In genomic region chr6:19452495-19452894, GRCh38 we compare ENCODE assay signal across 28 cellular contexts.
DNase-seq lines count a peak whose midpoint lies in the region; ATAC-seq and TF ChIP-seq lines count a peak whose summit lies in the region.
"Had no signal": no experiment of that assay in that cellular context is flagged by ENCODE, and none has a peak within 500 bp of the region (broad histone marks: within the 10 kb centered on the region; RNA-seq: fewer than 3 reads in every experiment).

No MANE protein-coding gene starts in this region.

- intact Hi-C loops in naive thymus-derived CD4-positive, alpha-beta T cell (cut with micrococcal nuclease) = no loop called here

- no peak overlapping the region for H3K4me3 ChIP-seq in astrocyte of the spinal cord (ENCODE audit: low read depth, low read length)
- no peak overlapping the region for H3K4me3 ChIP-seq in naive thymus-derived CD4-positive, alpha-beta T cell (ENCODE audit: low read length)
- H3K4me3 ChIP-seq: adrenal gland, psoas muscle had no signal

- no peaks in the 10 kb centered on the region for H3K27me3 Mint-ChIP-seq in naive thymus-derived CD4-positive, alpha-beta T cell
- no peaks in the 10 kb centered on the region for H3K27me3 Mint-ChIP-seq in activated naive CD8-positive, alpha-beta T cell treated with anti-CD3 and anti-CD28 coated beads for 36 hours
- H3K27me3 Mint-ChIP-seq: activated CD4-positive, alpha-beta T cell treated with anti-CD3 and anti-CD28 coated beads, Interleukin-2, amount 10 ng/mL, durations not matched to agents 7 days and 5 days; naive B cell; stimulated activated naive CD8-positive, alpha-beta T cell treated with anti-CD3 and anti-CD28 coated beads, Interleukin-15, Interleukin-2, amounts not matched to agents 100 ng/mL and 50 ng/mL, for 24 hours had no signal

- peak; percentile 45 for DNase-seq in NCI-H82 (lab: John Stamatoyannopoulos, UW)
- no peak for DNase-seq in NCI-H82 treated with DMSO at 0.1 percent for 48 hours (lab: John Stamatoyannopoulos, UW; ENCODE audit: unreplicated experiment)
- DNase-seq in astrocyte of the spinal cord (ENCODE audit: low read depth, low spot score) = no peak
- peak; percentile 16 for DNase-seq in iPS DF 4.7 (ENCODE audit: extremely low read depth, low spot score)
- no peak for DNase-seq in naive thymus-derived CD4-positive, alpha-beta T cell
- no peak for DNase-seq in left lobe of liver (ENCODE audit: low spot score)
- no peak for DNase-seq in activated naive CD8-positive, alpha-beta T cell treated with anti-CD3 and anti-CD28 coated beads for 36 hours
- DNase-seq: activated CD4-positive, alpha-beta T cell treated with anti-CD3 and anti-CD28 coated beads, Interleukin-2, amount 10 ng/mL, durations not matched to agents 7 days and 5 days; activated naive CD4-positive, alpha-beta T cell; activated T-cell treated with anti-CD3 and anti-CD28 coated beads, Interleukin-2, amount 50 U/mL, for 48 hours; adrenal gland; AML-193; CD8-positive, alpha-beta T cell; head of caudate nucleus; immature natural killer cell; MM.1S; naive B cell; NCI-H1417; NCI-H510A treated with DMSO at 0.1 percent for 48 hours; occipital lobe; psoas muscle; SW 1271; T1000 had no signal

- POLR2A ChIA-PET in naive thymus-derived CD4-positive, alpha-beta T cell (lab: Charles Lee) = no interaction called here

- no peak overlapping the region for H3K4me3 Mint-ChIP-seq in naive thymus-derived CD4-positive, alpha-beta T cell
- H3K4me3 Mint-ChIP-seq in activated naive CD8-positive, alpha-beta T cell treated with anti-CD3 and anti-CD28 coated beads for 36 hours = no peak overlapping the region
- H3K4me3 Mint-ChIP-seq: activated CD4-positive, alpha-beta T cell treated with anti-CD3 and anti-CD28 coated beads, Interleukin-2, amount 10 ng/mL, durations not matched to agents 7 days and 5 days; CD8-positive, alpha-beta T cell; immature natural killer cell; mesothelial cell of epicardium; naive B cell; stimulated activated naive CD8-positive, alpha-beta T cell treated with anti-CD3 and anti-CD28 coated beads, Interleukin-15, Interleukin-2, amounts not matched to agents 100 ng/mL and 50 ng/mL, for 24 hours had no signal

- no peak for ATAC-seq in naive thymus-derived CD4-positive, alpha-beta T cell
- no peak for ATAC-seq in HG03439 (IDR thresholded peaks at IDR 0.05; ENCODE audit: unreplicated experiment)
- ATAC-seq in left lobe of liver = no peak
- ATAC-seq: CD8-positive, alpha-beta T cell; psoas muscle had no signal

- no peaks in the 10 kb centered on the region for H3K4me1 ChIP-seq in naive thymus-derived CD4-positive, alpha-beta T cell (ENCODE audit: control insufficient read depth in 2 of 2, insufficient read depth in 2 of 2, low read length in 2 of 2)
- H3K4me1 ChIP-seq: adrenal gland, psoas muscle had no signal

- H3K9me3 ChIP-seq in naive thymus-derived CD4-positive, alpha-beta T cell (ENCODE audit: control insufficient read depth in 2 of 3, low read length in 3 of 3) = no peaks in the 10 kb centered on the region
- H3K9me3 ChIP-seq: adrenal gland, psoas muscle had no signal

- H3K36me3 ChIP-seq in naive thymus-derived CD4-positive, alpha-beta T cell (ENCODE audit: control insufficient read depth in 2 of 3, insufficient read depth in 3 of 3, low read length in 3 of 3) = no peaks in the 10 kb centered on the region
- H3K36me3 ChIP-seq: adrenal gland had no signal

- no peak overlapping the region for H3K27ac ChIP-seq in naive thymus-derived CD4-positive, alpha-beta T cell (ENCODE audit: low read depth, low read length)
- H3K27ac ChIP-seq: adrenal gland, epithelial cell of prostate, KMS-11, psoas muscle had no signal

- H3K27ac Mint-ChIP-seq in naive thymus-derived CD4-positive, alpha-beta T cell = no peak overlapping the region
- no peak overlapping the region for H3K27ac Mint-ChIP-seq in activated naive CD8-positive, alpha-beta T cell treated with anti-CD3 and anti-CD28 coated beads for 36 hours
- H3K27ac Mint-ChIP-seq: activated CD4-positive, alpha-beta T cell treated with anti-CD3 and anti-CD28 coated beads, Interleukin-2, amount 10 ng/mL, durations not matched to agents 7 days and 5 days; CD8-positive, alpha-beta T cell; immature natural killer cell; mesothelial cell of epicardium; naive B cell; stimulated activated naive CD8-positive, alpha-beta T cell treated with anti-CD3 and anti-CD28 coated beads, Interleukin-15, Interleukin-2, amounts not matched to agents 100 ng/mL and 50 ng/mL, for 24 hours had no signal

- in situ Hi-C loops in astrocyte of the spinal cord (cut with HindIII; ENCODE audit: low sequenced_read_pairs) = no loop called here

- no peaks in the 10 kb centered on the region for H3K27me3 ChIP-seq in naive thymus-derived CD4-positive, alpha-beta T cell (ENCODE audit: control insufficient read depth in 2 of 2, insufficient read depth in 2 of 2, low read length in 2 of 2)
- H3K27me3 ChIP-seq: adrenal gland had no signal

- no peaks in the 10 kb centered on the region for H3K36me3 Mint-ChIP-seq in naive thymus-derived CD4-positive, alpha-beta T cell
- H3K36me3 Mint-ChIP-seq in activated naive CD8-positive, alpha-beta T cell treated with anti-CD3 and anti-CD28 coated beads for 36 hours = no peaks in the 10 kb centered on the region
- H3K36me3 Mint-ChIP-seq: CD8-positive, alpha-beta T cell; immature natural killer cell; mesothelial cell of epicardium; naive B cell had no signal

- no peaks in the 10 kb centered on the region for H3K4me1 Mint-ChIP-seq in naive thymus-derived CD4-positive, alpha-beta T cell
- no peaks in the 10 kb centered on the region for H3K4me1 Mint-ChIP-seq in activated naive CD8-positive, alpha-beta T cell treated with anti-CD3 and anti-CD28 coated beads for 36 hours
- H3K4me1 Mint-ChIP-seq: activated CD4-positive, alpha-beta T cell treated with anti-CD3 and anti-CD28 coated beads, Interleukin-2, amount 10 ng/mL, durations not matched to agents 7 days and 5 days; immature natural killer cell; naive B cell had no signal

- H3K9me3 Mint-ChIP-seq in naive thymus-derived CD4-positive, alpha-beta T cell = peaks cover 0 to 7% (median 0%) of the 10 kb centered on the region in 11 donors
- H3K9me3 Mint-ChIP-seq in activated naive CD8-positive, alpha-beta T cell treated with anti-CD3 and anti-CD28 coated beads for 36 hours = peaks cover 1% of the 10 kb centered on the region
- H3K9me3 Mint-ChIP-seq: activated CD4-positive, alpha-beta T cell treated with anti-CD3 and anti-CD28 coated beads, Interleukin-2, amount 10 ng/mL, durations not matched to agents 7 days and 5 days; CD8-positive, alpha-beta T cell; mesothelial cell of epicardium; stimulated activated naive CD8-positive, alpha-beta T cell treated with anti-CD3 and anti-CD28 coated beads, Interleukin-15, Interleukin-2, amounts not matched to agents 100 ng/mL and 50 ng/mL, for 24 hours had no signal

- peak; percentile 7 for TF ChIP-seq CTCF in astrocyte of the spinal cord (IDR thresholded peaks at IDR 0.05; ENCODE audit: low read depth, low read length)

- CTCF ChIA-PET in naive thymus-derived CD4-positive, alpha-beta T cell (lab: Charles Lee) = no interaction called here

Comparison
In these comparisons a context has a peak if more than half of its experiments do, and no peak if none do; other contexts are left out.
1. DNase-seq: peak in NCI-H82 (single experiment) and iPS DF 4.7 (single experiment); none in NCI-H82 treated with DMSO at 0.1 percent for 48 hours (single experiment), astrocyte of the spinal cord (single experiment), naive thymus-derived CD4-positive, alpha-beta T cell (0 of 9), left lobe of liver (single experiment) and activated naive CD8-positive, alpha-beta T cell treated with anti-CD3 and anti-CD28 coated beads for 36 hours (single experiment).